ENCODE assay signal across 8 cellular contexts in the genomic region with DNA sequence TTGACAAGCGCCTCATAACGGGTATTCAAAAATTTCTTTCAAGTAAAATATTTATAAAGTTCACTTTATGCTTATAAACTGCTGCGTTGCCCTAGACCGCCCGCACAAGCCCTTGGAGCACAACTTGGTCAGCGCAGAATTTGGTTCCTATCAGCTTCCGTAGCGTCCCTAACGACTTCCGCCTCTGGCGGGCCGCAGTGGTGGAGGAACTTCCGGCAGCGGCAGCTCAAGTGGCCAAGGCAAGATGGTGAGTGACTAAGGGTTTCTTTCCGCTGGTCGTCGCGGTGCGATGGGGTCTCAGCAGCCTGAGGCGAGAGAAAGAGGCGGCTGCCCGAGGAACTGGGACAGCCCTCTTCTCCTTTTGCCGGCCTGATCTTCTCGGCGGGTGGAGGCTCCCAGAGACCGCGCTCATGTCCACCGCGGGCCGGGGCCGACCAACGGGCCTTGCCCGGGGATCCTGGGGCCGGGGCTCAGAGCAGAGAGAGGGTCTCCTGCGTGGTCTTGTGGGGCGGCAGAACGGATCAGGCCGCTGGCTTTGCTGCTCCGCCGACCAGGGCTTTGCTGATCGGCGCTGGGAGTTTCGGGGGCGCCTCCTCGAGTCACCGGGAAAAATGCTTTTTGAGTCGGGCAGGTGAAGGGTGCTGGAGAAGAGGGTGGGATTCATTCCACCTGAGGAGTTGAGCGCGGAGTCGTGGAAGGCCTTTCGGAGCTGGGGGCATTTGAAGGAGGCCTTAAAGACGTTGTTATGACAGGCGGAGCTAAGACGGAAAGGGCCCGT. TPM values are rescaled to one million over a fixed set of nuclear protein-coding genes. Genes with fewer than 3 reads are reported as not detected.
DNase-seq lines count a peak whose midpoint lies in the region; ATAC-seq and TF ChIP-seq lines count a peak whose summit lies in the region.

A gene (plus strand): TSS at position 200 of the 778 bp plus-strand sequence. CDS start 45 bp downstream, at position 245.

- TF ChIP-seq CTCF in GM12865 (IDR thresholded peaks at IDR 0.05; ENCODE audit: insufficient read depth, low read depth, low read length, missing control alignments) (no peak), heart left ventricle (IDR thresholded peaks at IDR 0.05) (peak in 2 of 12 donors; percentile 8 to 19), type B pancreatic cell (conservative IDR thresholded peaks at IDR 0.05) (no peak)

- peaks cover 6% of the 10 kb centered on the region for H3K27me3 Mint-ChIP-seq in activated naive CD8-positive, alpha-beta T cell treated with anti-CD3 and anti-CD28 coated beads, Interleukin-2, amount 50 U/mL, for 24 hours
- H3K27me3 Mint-ChIP-seq in type B pancreatic cell, result peaks cover 19% of the 10 kb centered on the region

- H3K9me3 ChIP-seq in heart left ventricle, result no peaks in the 10 kb centered on the region

- H3K4me3 ChIP-seq in GM12865 (ENCODE audit: low read depth, low read length) (peak within 1 kb of the TSS; percentile 88), heart left ventricle (peak within 1 kb of the TSS; percentile 80 to 99 (median 95))

- H3K36me3 ChIP-seq in heart left ventricle, result peaks cover 0 to 31% (median 22%) of the 10 kb centered on the region in 9 donors

- 0 to 1% (median 1%) methylated on average over 50 to 55 of the region's 55 CpGs for WGBS in heart left ventricle, 4 donors

- H3K36me3 Mint-ChIP-seq in activated naive CD8-positive, alpha-beta T cell treated with anti-CD3 and anti-CD28 coated beads, Interleukin-2, amount 50 U/mL, for 24 hours (ENCODE audit: low read depth), result peaks cover 38% of the 10 kb centered on the region
- H3K36me3 Mint-ChIP-seq in type B pancreatic cell, result peaks cover 21% of the 10 kb centered on the region

- peak; percentile 96 for DNase-seq in GM12865 (ENCODE audit: low read depth)
- peak; percentile 39 for DNase-seq in NCI-H1417 treated with DMSO at 0.1 percent for 48 hours (lab: John Stamatoyannopoulos, UW)
- peak; percentile 92 for DNase-seq in SW480 (ENCODE audit: low spot score)
- DNase-seq in activated naive CD8-positive, alpha-beta T cell treated with anti-CD3 and anti-CD28 coated beads, Interleukin-2, amount 50 U/mL, for 24 hours, result peak; percentile 89
- peak; percentile 92 to 94 (median 94) for DNase-seq in heart left ventricle
- peak; percentile 92 for DNase-seq in pons (ENCODE audit: low spot score)
- peak; percentile 89 for DNase-seq in type B pancreatic cell (ENCODE audit: extremely low spot score, unreplicated experiment)

- intact Hi-C loops in heart left ventricle (cut with DNase I), result no loop called here

- peak within 1 kb of the TSS; percentile 34 to 93 (median 86) for H3K27ac ChIP-seq in heart left ventricle

- peaks cover 4 to 26% (median 16%) of the 10 kb centered on the region in 12 donors for H3K4me1 ChIP-seq in heart left ventricle

- H3K27ac Mint-ChIP-seq in activated naive CD8-positive, alpha-beta T cell treated with anti-CD3 and anti-CD28 coated beads, Interleukin-2, amount 50 U/mL, for 24 hours, result peak within 1 kb of the TSS; percentile 98
- H3K27ac Mint-ChIP-seq in type B pancreatic cell, result peak within 1 kb of the TSS; percentile 97

- peak within 1 kb of the TSS; percentile 90 for H3K4me3 Mint-ChIP-seq in activated naive CD8-positive, alpha-beta T cell treated with anti-CD3 and anti-CD28 coated beads, Interleukin-2, amount 50 U/mL, for 24 hours
- H3K4me3 Mint-ChIP-seq in type B pancreatic cell, result peak within 1 kb of the TSS; percentile 91

- H3K27me3 ChIP-seq in heart left ventricle, result peaks cover 0 to 4% (median 0%) of the 10 kb centered on the region in 9 donors

- TF ChIP-seq POLR2A in heart left ventricle (IDR thresholded peaks at IDR 0.05), result peak in 1 of 2 donors; percentile 47

- H3K9me3 Mint-ChIP-seq in activated naive CD8-positive, alpha-beta T cell treated with anti-CD3 and anti-CD28 coated beads, Interleukin-2, amount 50 U/mL, for 24 hours, result no peaks in the 10 kb centered on the region
- no peaks in the 10 kb centered on the region for H3K9me3 Mint-ChIP-seq in type B pancreatic cell

- peaks cover 33% of the 10 kb centered on the region for H3K4me1 Mint-ChIP-seq in activated naive CD8-positive, alpha-beta T cell treated with anti-CD3 and anti-CD28 coated beads, Interleukin-2, amount 50 U/mL, for 24 hours
- peaks cover 20% of the 10 kb centered on the region for H3K4me1 Mint-ChIP-seq in type B pancreatic cell (ENCODE audit: unreplicated experiment)

- ATAC-seq in HG02763 (IDR thresholded peaks at IDR 0.05; ENCODE audit: unreplicated experiment), result peak; percentile 99
- peak; percentile 98 for ATAC-seq in activated naive CD8-positive, alpha-beta T cell treated with anti-CD3 and anti-CD28 coated beads, Interleukin-2, amount 50 U/mL, for 24 hours
- peak; percentile 95 to 99 (median 98) for ATAC-seq in heart left ventricle

RNA-seq across cellular contexts. Expression of the gene that starts here (rescaled TPM):
- total RNA-seq in heart left ventricle, result 100 to 1,000 TPM; 113 to 150 (median 125) TPM
- polyA plus RNA-seq in heart left ventricle, result 100 to 1,000 TPM; 193 to 378 TPM
- 95.7 and 109 TPM in 2 replicates for total RNA-seq in type B pancreatic cell (ENCODE audit: low replicate concordance)

Comparison
In these comparisons a context has a peak if more than half of its experiments do, and no peak if none do; other contexts are left out.
1. Peak in every context shown above with its lines: DNase-seq, ATAC-seq, H3K4me3 ChIP-seq and H3K27ac ChIP-seq.
2. DNase-seq: peak in every context shown above with its lines; median percentile 96 in GM12865; 94 in heart left ventricle; 92 in SW480; 92 in pons; 89 in activated naive CD8-positive, alpha-beta T cell treated with anti-CD3 and anti-CD28 coated beads, Interleukin-2, amount 50 U/mL, for 24 hours; 89 in type B pancreatic cell; 39 in NCI-H1417 treated with DMSO at 0.1 percent for 48 hours.